ENCODE assay signal across 29 cellular contexts in the genomic region with DNA sequence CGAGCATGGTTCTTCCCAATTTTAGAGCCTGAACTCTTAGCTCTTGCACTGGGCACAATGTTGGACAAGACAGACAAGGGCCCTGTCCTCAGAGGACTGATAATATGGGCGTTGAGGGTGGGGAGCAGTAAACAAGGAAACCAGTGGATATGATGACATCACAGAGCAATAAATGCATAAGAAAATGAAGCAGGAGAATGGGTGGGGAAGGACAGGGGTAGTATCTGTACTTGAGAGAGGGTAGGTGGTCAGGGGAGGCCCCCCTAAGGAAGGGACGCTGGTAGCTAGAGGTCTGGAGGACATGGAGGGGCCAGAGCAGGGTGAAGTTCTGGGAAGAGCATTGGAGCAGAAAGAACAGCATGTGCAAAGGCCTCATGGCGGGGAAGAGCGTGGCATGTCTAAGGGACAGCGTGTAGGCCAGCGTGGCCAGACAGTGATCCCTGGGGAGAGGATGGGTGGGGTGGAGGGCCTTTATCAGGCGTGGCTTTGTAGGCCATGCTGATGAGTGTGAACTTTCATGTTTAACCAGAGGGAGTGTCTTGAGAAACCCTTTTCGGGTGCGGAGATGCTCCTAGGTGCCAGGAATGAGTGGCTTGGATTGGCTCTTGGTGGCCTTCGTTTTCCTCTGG. TPM values are rescaled to one million over a fixed set of nuclear protein-coding genes. Genes with fewer than 3 reads are reported as not detected.
"Had no signal": no experiment of that assay in that cellular context is flagged by ENCODE, and none has a peak within 500 bp of the region (broad histone marks: within the 10 kb centered on the region; RNA-seq: fewer than 3 reads in every experiment).

No MANE protein-coding gene starts in this region.

- H3K4me1 ChIP-seq: pancreas, right lobe of liver, transverse colon, upper lobe of right lung, vagina had no signal

- ATAC-seq: left lobe of liver; naive thymus-derived CD8-positive, alpha-beta T cell; pancreas; right lobe of liver; stimulated activated naive CD8-positive, alpha-beta T cell treated with anti-CD3 and anti-CD28 coated beads, Interleukin-15, amount 100 ng/mL, for 72 hours; upper lobe of right lung had no signal

- H3K4me3 ChIP-seq: lung, pancreas, right lobe of liver, smooth muscle cell, suprapubic skin, transverse colon, upper lobe of right lung, vagina had no signal

- H3K4me3 Mint-ChIP-seq: immature natural killer cell; memory B cell; mesothelial cell of epicardium; naive thymus-derived CD8-positive, alpha-beta T cell; nephron progenitor cell; stimulated activated naive CD8-positive, alpha-beta T cell treated with anti-CD3 and anti-CD28 coated beads, Interleukin-15, amount 100 ng/mL, for 72 hours had no signal

- H3K27ac ChIP-seq: pancreas, right lobe of liver, suprapubic skin, transverse colon, upper lobe of right lung, vagina had no signal

- H3K36me3 ChIP-seq: pancreas, right lobe of liver, suprapubic skin, transverse colon, upper lobe of right lung, vagina had no signal

- DNase-seq: cortex of kidney; effector CD4-positive, alpha-beta T cell; hypothalamus; immature natural killer cell; islet precursor cell; naive thymus-derived CD8-positive, alpha-beta T cell; nephron progenitor cell; occipital lobe; pancreas; stimulated activated CD4-positive, alpha-beta T cell treated with anti-CD3 and anti-CD28 coated beads, Interleukin-12 subunit alpha, Interleukin-12 subunit beta, amount 100 ng/mL, for 4 hours; stimulated activated CD4-positive, alpha-beta T cell treated with anti-CD3 and anti-CD28 coated beads, Interleukin-1b, Interleukin-23, amount 100 ng/mL, for 48 hours; stimulated activated CD4-positive, alpha-beta T cell treated with anti-CD3 and anti-CD28 coated beads, Interleukin-4, amount 100 ng/mL, for 1 hour; stimulated activated CD8-positive, alpha-beta memory T cell treated with anti-CD3 and anti-CD28 coated beads, Interleukin-4, amount 100 ng/mL, for 48 hours; stimulated activated naive CD4-positive, alpha-beta T cell; stimulated activated naive CD8-positive, alpha-beta T cell treated with anti-CD3 and anti-CD28 coated beads, Interleukin-15, amount 100 ng/mL, for 72 hours; transverse colon; upper lobe of right lung had no signal

- H3K9me3 ChIP-seq: pancreas, right lobe of liver, suprapubic skin, transverse colon, upper lobe of right lung, vagina had no signal

- H3K9me3 Mint-ChIP-seq: immature natural killer cell; mesothelial cell of epicardium; nephron progenitor cell; stimulated activated naive CD8-positive, alpha-beta T cell treated with anti-CD3 and anti-CD28 coated beads, Interleukin-15, amount 100 ng/mL, for 72 hours had no signal

- H3K36me3 Mint-ChIP-seq: immature natural killer cell; mesothelial cell of epicardium; naive thymus-derived CD8-positive, alpha-beta T cell had no signal

- H3K27me3 ChIP-seq: pancreas, right lobe of liver, transverse colon, upper lobe of right lung, vagina had no signal

- H3K4me1 Mint-ChIP-seq: memory B cell had no signal

- H3K27ac Mint-ChIP-seq: immature natural killer cell; memory B cell; mesothelial cell of epicardium; naive thymus-derived CD8-positive, alpha-beta T cell; nephron progenitor cell; progenitor cell of endocrine pancreas had no signal

RNA-seq across cellular contexts. Expression of gene ZNF536, which starts 15.1 kb away (rescaled TPM):
- total RNA-seq: dermis microvascular lymphatic vessel endothelial cell; fibroblast of villous mesenchyme; left lobe of liver; myocyte; naive thymus-derived CD8-positive, alpha-beta T cell; smooth muscle cell had no signal
- polyA plus RNA-seq: immature natural killer cell; naive thymus-derived CD8-positive, alpha-beta T cell; smooth muscle cell had no signal
